Comparison of ENCODE assay signal across 9 cellular contexts in the genomic region with DNA sequence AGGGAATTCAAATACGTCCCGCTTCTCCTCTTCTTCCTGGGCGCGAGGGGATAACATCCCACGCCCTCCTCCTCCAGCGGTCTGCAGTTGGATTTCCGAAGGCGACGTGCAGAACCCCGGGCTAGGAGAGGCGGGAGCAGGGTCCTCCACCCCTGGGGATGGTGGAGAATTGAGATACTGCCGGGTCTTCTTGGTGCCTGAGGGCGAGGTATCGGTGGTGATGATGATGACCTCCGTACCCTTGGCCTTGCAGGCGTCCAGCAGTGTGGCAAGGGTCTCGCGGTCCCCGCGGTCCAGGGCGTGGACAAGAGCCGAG. TPM values are rescaled to one million over a fixed set of nuclear protein-coding genes. Genes with fewer than 3 reads are reported as not detected.
A peak's percentile ranks its signal among the peaks of the same experiment; 100 is the strongest.
DNase-seq lines count a peak whose midpoint lies in the region; ATAC-seq and TF ChIP-seq lines count a peak whose summit lies in the region.
"Had no signal": no experiment of that assay in that cellular context is flagged by ENCODE, and none has a peak within 500 bp of the region (broad histone marks: within the 10 kb centered on the region; RNA-seq: fewer than 3 reads in every experiment).

No MANE protein-coding gene starts in this region.

- 0 to 2% (median 1%) methylated on average over 10 to 22 of the region's 22 CpGs for WGBS in spleen, 5 donors

- TF ChIP-seq POLR2A in spleen (IDR thresholded peaks at IDR 0.05) = no peak

- H3K27ac ChIP-seq in spleen = peak overlapping the region; percentile 85 to 98 (median 90)
- H3K27ac ChIP-seq: 22Rv1 had no signal

- intact Hi-C loops in activated T-helper 2 cell treated with anti-CD3 and anti-CD28 coated beads, Interferon-gamma antibody, Interleukin-2, Interleukin-4, amounts not matched to agents 10 μg/mL and 5 μg/mL and 100 μg/mL, durations not matched to agents 14 hours and 24 hours and 36 hours (cut with micrococcal nuclease) = loop anchor here (5.0 kb wide), 1 partner anchor 36 kb away; the partner anchor contains the start of gene TXNIP
- intact Hi-C loops in spleen (cut with DNase I; ENCODE audit: low total_unique reads) = no loop called here

- no peaks in the 10 kb centered on the region for H3K36me3 Mint-ChIP-seq in activated T-helper 2 cell treated with anti-CD3 and anti-CD28 coated beads, Interferon-gamma antibody, Interleukin-2, Interleukin-4, amounts not matched to agents 10 μg/mL and 5 μg/mL and 100 μg/mL, durations not matched to agents 14 hours and 24 hours and 36 hours (ENCODE audit: low read depth)

- H3K4me3 Mint-ChIP-seq in activated T-helper 2 cell treated with anti-CD3 and anti-CD28 coated beads, Interferon-gamma antibody, Interleukin-2, Interleukin-4, amounts not matched to agents 10 μg/mL and 5 μg/mL and 100 μg/mL, durations not matched to agents 14 hours and 24 hours and 36 hours (ENCODE audit: low read depth) = peak overlapping the region; percentile 87

- no peaks in the 10 kb centered on the region for H3K9me3 Mint-ChIP-seq in activated T-helper 2 cell treated with anti-CD3 and anti-CD28 coated beads, Interferon-gamma antibody, Interleukin-2, Interleukin-4, amounts not matched to agents 10 μg/mL and 5 μg/mL and 100 μg/mL, durations not matched to agents 14 hours and 24 hours and 36 hours

- peak overlapping the region; percentile 19 for H3K9ac ChIP-seq in iPS-15b (ENCODE audit: low read depth, low read length)

- peaks cover 63% of the 10 kb centered on the region for H3K4me1 Mint-ChIP-seq in activated T-helper 2 cell treated with anti-CD3 and anti-CD28 coated beads, Interferon-gamma antibody, Interleukin-2, Interleukin-4, amounts not matched to agents 10 μg/mL and 5 μg/mL and 100 μg/mL, durations not matched to agents 14 hours and 24 hours and 36 hours (ENCODE audit: low read depth)

- H3K36me3 ChIP-seq in iPS-15b (ENCODE audit: control insufficient read depth, insufficient read depth, low read length) = no peaks in the 10 kb centered on the region
- H3K36me3 ChIP-seq in spleen = no peaks in the 10 kb centered on the region

- TF ChIP-seq CTCF in spleen (IDR thresholded peaks at IDR 0.05 in 8 of 11, conservative IDR thresholded peaks at IDR 0.05 in 3 of 11) = no peak

- ATAC-seq in left lobe of liver = no peak

- H3K4me1 ChIP-seq in iPS-15b (ENCODE audit: control insufficient read depth, insufficient read depth, low read length) = peaks cover 10% of the 10 kb centered on the region
- peaks cover 45 to 94% (median 82%) of the 10 kb centered on the region in 6 donors for H3K4me1 ChIP-seq in spleen

- no peaks in the 10 kb centered on the region for H3K27me3 Mint-ChIP-seq in activated T-helper 2 cell treated with anti-CD3 and anti-CD28 coated beads, Interferon-gamma antibody, Interleukin-2, Interleukin-4, amounts not matched to agents 10 μg/mL and 5 μg/mL and 100 μg/mL, durations not matched to agents 14 hours and 24 hours and 36 hours (ENCODE audit: low read depth)

- peaks cover 69% of the 10 kb centered on the region for H3K27me3 ChIP-seq in iPS-15b (ENCODE audit: control insufficient read depth, insufficient read depth, low read length)
- H3K27me3 ChIP-seq in spleen (replicated peaks in 1 of 7) = peaks cover 0 to 14% (median 0%) of the 10 kb centered on the region in 7 donors

- peak overlapping the region; percentile 88 for H3K4me3 ChIP-seq in iPS-15b (ENCODE audit: low read depth, low read length)
- peak overlapping the region; percentile 44 to 80 (median 58) for H3K4me3 ChIP-seq in spleen

- DNase-seq in DMS53 (lab: John Stamatoyannopoulos, UW) (peak; percentile 34), DMS53 treated with DMSO at 0.1 percent for 48 hours (lab: John Stamatoyannopoulos, UW; ENCODE audit: unreplicated experiment) (no peak), spleen (no peak), NCI-H510A treated with DMSO at 0.1 percent for 48 hours (lab: John Stamatoyannopoulos, UW) (no peak), Ammon's horn (ENCODE audit: low spot score) (no peak), left lobe of liver (ENCODE audit: low spot score) (no peak)
- no peak for DNase-seq in activated T-helper 2 cell treated with anti-CD3 and anti-CD28 coated beads, Interferon-gamma antibody, Interleukin-2, Interleukin-4, amounts not matched to agents 10 μg/mL and 5 μg/mL and 100 μg/mL, durations not matched to agents 14 hours and 24 hours and 36 hours (ENCODE audit: low spot score)

- peak overlapping the region; percentile 34 for H3K27ac Mint-ChIP-seq in activated T-helper 2 cell treated with anti-CD3 and anti-CD28 coated beads, Interferon-gamma antibody, Interleukin-2, Interleukin-4, amounts not matched to agents 10 μg/mL and 5 μg/mL and 100 μg/mL, durations not matched to agents 14 hours and 24 hours and 36 hours

- H3K9me3 ChIP-seq in iPS-15b (ENCODE audit: control insufficient read depth, insufficient read depth, low read length) (no peaks in the 10 kb centered on the region), spleen (no peaks in the 10 kb centered on the region)

RNA-seq across cellular contexts. Expression of gene LIX1L, which starts 3.2 kb away (rescaled TPM):
- total RNA-seq in activated T-helper 2 cell treated with anti-CD3 and anti-CD28 coated beads, Interferon-gamma antibody, Interleukin-2, Interleukin-4, amounts not matched to agents 10 μg/mL and 5 μg/mL and 100 μg/mL, durations not matched to agents 14 hours and 24 hours and 36 hours = 38.1 and 39.4 TPM in 2 replicates
- total RNA-seq in spleen (10 to 100 TPM; 35.1 to 52.9 (median 39.5) TPM), left lobe of liver (11.4 TPM)
- 10 to 100 TPM; 11.0 to 17.8 (median 14.4) TPM for polyA plus RNA-seq in spleen

RNA-seq across cellular contexts. Expression of gene ANKRD34A, which starts 3.3 kb away (rescaled TPM):
- 4.1 TPM in 2 replicates for total RNA-seq in activated T-helper 2 cell treated with anti-CD3 and anti-CD28 coated beads, Interferon-gamma antibody, Interleukin-2, Interleukin-4, amounts not matched to agents 10 μg/mL and 5 μg/mL and 100 μg/mL, durations not matched to agents 14 hours and 24 hours and 36 hours
- total RNA-seq in spleen = 1 to 10 TPM in 5 of 7 donors, under 1 TPM in 2; 0.79 to 3.1 (median 1.2) TPM
- polyA plus RNA-seq in spleen = under 1 TPM; 0.57 to 0.99 (median 0.62) TPM
- 0.65 TPM for total RNA-seq in left lobe of liver

RNA-seq across cellular contexts. Expression of gene POLR3GL, which starts 3.4 kb away (rescaled TPM):
- 13.2 and 14.7 TPM in 2 replicates for total RNA-seq in activated T-helper 2 cell treated with anti-CD3 and anti-CD28 coated beads, Interferon-gamma antibody, Interleukin-2, Interleukin-4, amounts not matched to agents 10 μg/mL and 5 μg/mL and 100 μg/mL, durations not matched to agents 14 hours and 24 hours and 36 hours
- total RNA-seq in spleen (10 to 100 TPM; 22.1 to 34.0 (median 31.1) TPM), left lobe of liver (14.2 TPM)
- polyA plus RNA-seq in spleen = 10 to 100 TPM; 55.6 to 69.2 (median 63.0) TPM

RNA-seq across cellular contexts. Expression of gene RBM8A, which starts 33.8 kb away (rescaled TPM):
- total RNA-seq in activated T-helper 2 cell treated with anti-CD3 and anti-CD28 coated beads, Interferon-gamma antibody, Interleukin-2, Interleukin-4, amounts not matched to agents 10 μg/mL and 5 μg/mL and 100 μg/mL, durations not matched to agents 14 hours and 24 hours and 36 hours = 270 and 287 TPM in 2 replicates
- 100 to 1,000 TPM; 111 to 187 (median 122) TPM for total RNA-seq in spleen
- polyA plus RNA-seq in spleen = 100 to 1,000 TPM in 2 of 3 donors, 10 to 100 TPM in 1; 87.0 to 117 (median 101) TPM
- 45.0 TPM for total RNA-seq in left lobe of liver

RNA-seq across cellular contexts. Expression of gene TXNIP, which starts 35.3 kb away (rescaled TPM):
- total RNA-seq in activated T-helper 2 cell treated with anti-CD3 and anti-CD28 coated beads, Interferon-gamma antibody, Interleukin-2, Interleukin-4, amounts not matched to agents 10 μg/mL and 5 μg/mL and 100 μg/mL, durations not matched to agents 14 hours and 24 hours and 36 hours = 37.8 and 39.1 TPM in 2 replicates
- 1,000 to 10,000 TPM in 5 of 7 donors, 100 to 1,000 TPM in 2; 622 to 2,368 (median 1,747) TPM for total RNA-seq in spleen
- 100 to 1,000 TPM; 446 to 779 (median 670) TPM for polyA plus RNA-seq in spleen
- total RNA-seq in left lobe of liver = 66.5 TPM
